1 cellular context compared by ENCODE assay signal in genomic region chr12:115337693-115338543, GRCh38.
TF ChIP-seq lines count a peak whose summit lies in the region.

No MANE protein-coding gene starts in this region.

TF ChIP-seq in GM23338, 12 proteins besides CTCF, POLR2A, EP300 and RAD21 (continued from another document):
- TF ChIP-seq ZNF114 (CRISPR knock-in tag; IDR thresholded peaks at IDR 0.05) (no peak), POLR2AphosphoS5 (IDR thresholded peaks at IDR 0.05; ENCODE audit: low read depth) (no peak), CREB1 (CRISPR knock-in tag; IDR thresholded peaks at IDR 0.05; ENCODE audit: low read depth) (no peak), EZH2phosphoT487 (IDR thresholded peaks at IDR 0.05; ENCODE audit: unreplicated experiment) (no peak), JUNB (IDR thresholded peaks at IDR 0.05; ENCODE audit: unreplicated experiment) (no peak), EZH2 (IDR thresholded peaks at IDR 0.05; ENCODE audit: low read depth, unreplicated experiment) (no peak)
- TF ChIP-seq, protein P1, sequence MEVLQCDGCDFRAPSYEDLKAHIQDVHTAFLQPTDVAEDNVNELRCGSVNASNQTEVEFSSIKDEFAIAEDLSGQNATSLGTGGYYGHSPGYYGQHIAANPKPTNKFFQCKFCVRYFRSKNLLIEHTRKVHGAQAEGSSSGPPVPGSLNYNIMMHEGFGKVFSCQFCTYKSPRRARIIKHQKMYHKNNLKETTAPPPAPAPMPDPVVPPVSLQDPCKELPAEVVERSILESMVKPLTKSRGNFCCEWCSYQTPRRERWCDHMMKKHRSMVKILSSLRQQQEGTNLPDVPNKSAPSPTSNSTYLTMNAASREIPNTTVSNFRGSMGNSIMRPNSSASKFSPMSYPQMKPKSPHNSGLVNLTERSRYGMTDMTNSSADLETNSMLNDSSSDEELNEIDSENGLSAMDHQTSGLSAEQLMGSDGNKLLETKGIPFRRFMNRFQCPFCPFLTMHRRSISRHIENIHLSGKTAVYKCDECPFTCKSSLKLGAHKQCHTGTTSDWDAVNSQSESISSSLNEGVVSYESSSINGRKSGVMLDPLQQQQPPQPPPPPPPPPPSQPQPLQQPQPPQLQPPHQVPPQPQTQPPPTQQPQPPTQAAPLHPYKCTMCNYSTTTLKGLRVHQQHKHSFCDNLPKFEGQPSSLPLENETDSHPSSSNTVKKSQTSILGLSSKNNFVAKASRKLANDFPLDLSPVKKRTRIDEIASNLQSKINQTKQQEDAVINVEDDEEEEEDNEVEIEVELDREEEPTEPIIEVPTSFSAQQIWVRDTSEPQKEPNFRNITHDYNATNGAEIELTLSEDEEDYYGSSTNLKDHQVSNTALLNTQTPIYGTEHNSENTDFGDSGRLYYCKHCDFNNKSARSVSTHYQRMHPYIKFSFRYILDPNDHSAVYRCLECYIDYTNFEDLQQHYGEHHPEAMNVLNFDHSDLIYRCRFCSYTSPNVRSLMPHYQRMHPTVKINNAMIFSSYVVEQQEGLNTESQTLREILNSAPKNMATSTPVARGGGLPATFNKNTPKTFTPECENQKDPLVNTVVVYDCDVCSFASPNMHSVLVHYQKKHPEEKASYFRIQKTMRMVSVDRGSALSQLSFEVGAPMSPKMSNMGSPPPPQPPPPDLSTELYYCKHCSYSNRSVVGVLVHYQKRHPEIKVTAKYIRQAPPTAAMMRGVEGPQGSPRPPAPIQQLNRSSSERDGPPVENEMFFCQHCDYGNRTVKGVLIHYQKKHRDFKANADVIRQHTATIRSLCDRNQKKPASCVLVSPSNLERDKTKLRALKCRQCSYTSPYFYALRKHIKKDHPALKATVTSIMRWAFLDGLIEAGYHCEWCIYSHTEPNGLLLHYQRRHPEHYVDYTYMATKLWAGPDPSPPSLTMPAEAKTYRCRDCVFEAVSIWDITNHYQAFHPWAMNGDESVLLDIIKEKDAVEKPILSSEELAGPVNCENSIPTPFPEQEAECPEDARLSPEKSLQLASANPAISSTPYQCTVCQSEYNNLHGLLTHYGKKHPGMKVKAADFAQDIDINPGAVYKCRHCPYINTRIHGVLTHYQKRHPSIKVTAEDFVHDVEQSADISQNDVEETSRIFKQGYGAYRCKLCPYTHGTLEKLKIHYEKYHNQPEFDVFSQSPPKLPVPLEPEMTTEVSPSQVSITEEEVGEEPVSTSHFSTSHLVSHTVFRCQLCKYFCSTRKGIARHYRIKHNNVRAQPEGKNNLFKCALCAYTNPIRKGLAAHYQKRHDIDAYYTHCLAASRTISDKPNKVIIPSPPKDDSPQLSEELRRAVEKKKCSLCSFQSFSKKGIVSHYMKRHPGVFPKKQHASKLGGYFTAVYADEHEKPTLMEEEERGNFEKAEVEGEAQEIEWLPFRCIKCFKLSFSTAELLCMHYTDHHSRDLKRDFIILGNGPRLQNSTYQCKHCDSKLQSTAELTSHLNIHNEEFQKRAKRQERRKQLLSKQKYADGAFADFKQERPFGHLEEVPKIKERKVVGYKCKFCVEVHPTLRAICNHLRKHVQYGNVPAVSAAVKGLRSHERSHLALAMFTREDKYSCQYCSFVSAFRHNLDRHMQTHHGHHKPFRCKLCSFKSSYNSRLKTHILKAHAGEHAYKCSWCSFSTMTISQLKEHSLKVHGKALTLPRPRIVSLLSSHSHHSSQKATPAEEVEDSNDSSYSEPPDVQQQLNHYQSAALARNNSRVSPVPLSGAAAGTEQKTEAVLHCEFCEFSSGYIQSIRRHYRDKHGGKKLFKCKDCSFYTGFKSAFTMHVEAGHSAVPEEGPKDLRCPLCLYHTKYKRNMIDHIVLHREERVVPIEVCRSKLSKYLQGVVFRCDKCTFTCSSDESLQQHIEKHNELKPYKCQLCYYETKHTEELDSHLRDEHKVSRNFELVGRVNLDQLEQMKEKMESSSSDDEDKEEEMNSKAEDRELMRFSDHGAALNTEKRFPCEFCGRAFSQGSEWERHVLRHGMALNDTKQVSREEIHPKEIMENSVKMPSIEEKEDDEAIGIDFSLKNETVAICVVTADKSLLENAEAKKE (CRISPR knock-in tag; IDR thresholded peaks at IDR 0.05), result no peak
